Comparison of ENCODE assay signal across 9 cellular contexts in genomic region chr5:62720036-62720441, GRCh38.
A peak's percentile ranks its signal among the peaks of the same experiment; 100 is the strongest.
DNase-seq lines count a peak whose midpoint lies in the region; ATAC-seq and TF ChIP-seq lines count a peak whose summit lies in the region.
"Had no signal": no experiment of that assay in that cellular context is flagged by ENCODE, and none has a peak within 500 bp of the region (broad histone marks: within the 10 kb centered on the region; RNA-seq: fewer than 3 reads in every experiment).

No MANE protein-coding gene starts in this region.

- H2AK5ac ChIP-seq in IMR-90 (ENCODE audit: low read depth, low read length) = no peak overlapping the region

- H3K27me3 ChIP-seq in GM23248 (replicated peaks; ENCODE audit: insufficient read depth) = peaks cover 10% of the 10 kb centered on the region; the same call in 1 of the 2 replicates
- H3K27me3 ChIP-seq in IMR-90 (ENCODE audit: control insufficient read depth, insufficient read depth, low read length) = no peaks in the 10 kb centered on the region
- H3K27me3 ChIP-seq in left ventricle myocardium inferior (ENCODE audit: low read depth) = no peaks in the 10 kb centered on the region
- H3K27me3 ChIP-seq: heart left ventricle had no signal

- no peak overlapping the region for H2AK9ac ChIP-seq in IMR-90 (replicated peaks; ENCODE audit: low read depth, low read length, poor library complexity)

- H3K9me3 ChIP-seq in GM23248 (ENCODE audit: low read depth) = no peaks in the 10 kb centered on the region
- H3K9me3 ChIP-seq in IMR-90 (ENCODE audit: control insufficient read depth, insufficient read depth, low read length) = no peaks in the 10 kb centered on the region
- H3K9me3 ChIP-seq in left ventricle myocardium inferior (replicated peaks) = no peaks in the 10 kb centered on the region
- H3K9me3 ChIP-seq: heart left ventricle had no signal

- no peak overlapping the region for H3K27ac Mint-ChIP-seq in activated CD8-positive, alpha-beta T cell treated with anti-CD3 and anti-CD28 coated beads, Interleukin-2, amount 10 ng/mL, durations not matched to agents 7 days and 5 days

- no peak overlapping the region for H3K4me3 Mint-ChIP-seq in activated CD8-positive, alpha-beta T cell treated with anti-CD3 and anti-CD28 coated beads, Interleukin-2, amount 10 ng/mL, durations not matched to agents 7 days and 5 days

- no peaks in the 10 kb centered on the region for H3K4me1 ChIP-seq in GM23248 (ENCODE audit: insufficient read depth)
- H3K4me1 ChIP-seq in IMR-90 (ENCODE audit: control insufficient read depth, insufficient read depth, low read length) = no peaks in the 10 kb centered on the region
- no peaks in the 10 kb centered on the region for H3K4me1 ChIP-seq in left ventricle myocardium inferior

- no peak overlapping the region for H3K9ac ChIP-seq in GM23248
- no peak overlapping the region for H3K9ac ChIP-seq in IMR-90 (ENCODE audit: low read depth, low read length)

- no peak overlapping the region for H4K8ac ChIP-seq in IMR-90 (ENCODE audit: low read depth in 2 of 2, low read length in 2 of 2)

- H3K4me2 ChIP-seq in GM23248 (ENCODE audit: unreplicated experiment) = no peak overlapping the region
- no peak overlapping the region for H3K4me2 ChIP-seq in IMR-90 (ENCODE audit: low read depth, low read length)

- H3K18ac ChIP-seq in IMR-90 (ENCODE audit: low read depth, low read length) = no peak overlapping the region

- no peak overlapping the region for H2BK5ac ChIP-seq in IMR-90 (ENCODE audit: low read depth, low read length, poor library complexity, severe bottlenecking)

- no peaks in the 10 kb centered on the region for H3K36me3 Mint-ChIP-seq in activated CD8-positive, alpha-beta T cell treated with anti-CD3 and anti-CD28 coated beads, Interleukin-2, amount 10 ng/mL, durations not matched to agents 7 days and 5 days (ENCODE audit: low read depth)

- H2BK15ac ChIP-seq in IMR-90 (ENCODE audit: low read depth, low read length) = no peak overlapping the region

- no peak overlapping the region for H2AFZ ChIP-seq in GM23248
- H2AFZ ChIP-seq in IMR-90 (replicated peaks; ENCODE audit: low read length, poor library complexity) = no peak overlapping the region

- no peaks in the 10 kb centered on the region for H3K4me1 Mint-ChIP-seq in activated CD8-positive, alpha-beta T cell treated with anti-CD3 and anti-CD28 coated beads, Interleukin-2, amount 10 ng/mL, durations not matched to agents 7 days and 5 days (ENCODE audit: low read depth)

- no peaks in the 10 kb centered on the region for H3K79me1 ChIP-seq in IMR-90 (ENCODE audit: low read depth in 1 of 2, low read length in 2 of 2)

- H2BK20ac ChIP-seq in IMR-90 (ENCODE audit: low read depth, low read length) = no peak overlapping the region

- H3K36me3 ChIP-seq in GM23248 (ENCODE audit: low read depth) (no peaks in the 10 kb centered on the region), IMR-90 (ENCODE audit: control insufficient read depth, insufficient read depth, low read length) (no peaks in the 10 kb centered on the region), left ventricle myocardium inferior (no peaks in the 10 kb centered on the region)
- H3K36me3 ChIP-seq: heart left ventricle had no signal

- H4K20me1 ChIP-seq in GM23248 (ENCODE audit: insufficient read depth) = no peaks in the 10 kb centered on the region
- no peaks in the 10 kb centered on the region for H4K20me1 ChIP-seq in IMR-90 (ENCODE audit: insufficient read depth, low read length)

- intact Hi-C loops in IMR-90 (cut with micrococcal nuclease) = no loop called here
- intact Hi-C loops in left ventricle myocardium inferior (cut with micrococcal nuclease) = no loop called here

- H3K4me3 ChIP-seq in AG04449 (ENCODE audit: low read depth, low read length) = no peak overlapping the region
- H3K4me3 ChIP-seq in GM23248 = no peak overlapping the region
- no peak overlapping the region for H3K4me3 ChIP-seq in IMR-90 (ENCODE audit: insufficient read depth, low read depth, low read length)
- no peak overlapping the region for H3K4me3 ChIP-seq in left ventricle myocardium inferior
- H3K4me3 ChIP-seq: heart left ventricle had no signal

- no peaks in the 10 kb centered on the region for H3K9me1 ChIP-seq in IMR-90 (ENCODE audit: insufficient read depth, low read length)

- WGBS in GM23248 (ENCODE audit: low coverage in 1 of 2, low lambda C conversion rate in 2 of 2, missing lambda C conversion rate in 2 of 2), 2 experiments = 19 to 20% methylated on average over 7 of the region's 7 CpGs
- WGBS in IMR-90 (ENCODE audit: extremely low coverage in 2 of 2, insufficient read length in 1 of 2), 2 experiments = no CpG with 5 or more reads among the region's 7 CpGs

- dilution Hi-C loops in IMR-90 (cut with HindIII; ENCODE audit: low sequenced_read_pairs, unreplicated experiment) = no loop called here

- TF ChIP-seq POLR2A in IMR-90 (IDR thresholded peaks at IDR 0.05; ENCODE audit: low read depth, low read length) = no peak

- peak; percentile 56; the same call in 1 of the 2 replicates for ATAC-seq in IMR-90 (ENCODE audit: low read depth)
- peak; percentile 67 for ATAC-seq in activated CD8-positive, alpha-beta T cell treated with anti-CD3 and anti-CD28 coated beads, Interleukin-2, amount 10 ng/mL, durations not matched to agents 7 days and 5 days

- H3K23ac ChIP-seq in IMR-90 (ENCODE audit: low read depth, low read length) = no peak overlapping the region

- H3F3A ChIP-seq in GM23248 (ENCODE audit: insufficient read depth) = no peaks in the 10 kb centered on the region

- no peak overlapping the region for H2BK120ac ChIP-seq in IMR-90 (ENCODE audit: low read depth, low read length)

- peaks cover 25% of the 10 kb centered on the region for H3K27me3 Mint-ChIP-seq in activated CD8-positive, alpha-beta T cell treated with anti-CD3 and anti-CD28 coated beads, Interleukin-2, amount 10 ng/mL, durations not matched to agents 7 days and 5 days (ENCODE audit: low read depth)

- H3K9me3 Mint-ChIP-seq in activated CD8-positive, alpha-beta T cell treated with anti-CD3 and anti-CD28 coated beads, Interleukin-2, amount 10 ng/mL, durations not matched to agents 7 days and 5 days (ENCODE audit: insufficient read depth) = no peaks in the 10 kb centered on the region

- in situ Hi-C loops in GM23248 (cut with MboI) = no loop called here
- in situ Hi-C loops in IMR-90 (cut with MboI; ENCODE audit: low sequenced_read_pairs) = no loop called here

- POLR2A ChIA-PET in AG04449 (lab: Yijun Ruan, JAX) (no interaction called here), IMR-90 (lab: Charles Lee; ENCODE audit: unreplicated experiment) (no interaction called here)
- POLR2A ChIA-PET in activated CD8-positive, alpha-beta T cell treated with anti-CD3 and anti-CD28 coated beads, Interleukin-2, amount 10 ng/mL, durations not matched to agents 7 days and 5 days (lab: Charles Lee) = no interaction called here

- no TSS peak for BruUV-seq in IMR-90 (replicated peaks; lab: Mats Ljungman, UMichigan)

- no peak overlapping the region for H3K27ac ChIP-seq in GM23248
- no peak overlapping the region for H3K27ac ChIP-seq in IMR-90 (ENCODE audit: insufficient read depth, low read length)
- no peak overlapping the region for H3K27ac ChIP-seq in left ventricle myocardium inferior (replicated peaks)
- H3K27ac ChIP-seq: heart left ventricle had no signal

- no peak overlapping the region for H3K56ac ChIP-seq in IMR-90 (ENCODE audit: extremely low read depth, insufficient read depth, low read length)

- H3K4ac ChIP-seq in IMR-90 (ENCODE audit: low read depth, low read length) = no peak overlapping the region

- no peak for TF ChIP-seq RAD21 in IMR-90 (IDR thresholded peaks at IDR 0.05; ENCODE audit: low read length)

- no peak overlapping the region for H4K91ac ChIP-seq in IMR-90 (ENCODE audit: insufficient read depth, low read depth, low read length)

- H3K79me2 ChIP-seq in GM23248 (ENCODE audit: insufficient read depth) = no peaks in the 10 kb centered on the region

- DNase-seq in AG04449 (ENCODE audit: low read depth, low spot score) (no peak), GM10266 (ENCODE audit: extremely low spot score) (peak; percentile 40), GM23248 (peak; percentile 55), IMR-90 (peak; percentile 21), lung microvascular endothelial cell (ENCODE audit: low read depth in 2 of 2) (peak; percentile 53 to 73), NCI-H1048 (lab: John Stamatoyannopoulos, UW) (no peak), left ventricle myocardium inferior (no peak)
- DNase-seq in activated CD8-positive, alpha-beta T cell treated with anti-CD3 and anti-CD28 coated beads, Interleukin-2, amount 10 ng/mL, durations not matched to agents 7 days and 5 days = peak; percentile 24
- DNase-seq: heart left ventricle had no signal

- TF ChIP-seq CTCF in AG04449 (IDR thresholded peaks at IDR 0.05; ENCODE audit: insufficient read depth, low read length, missing control alignments) = peak; percentile 56
- peak; percentile 52 for TF ChIP-seq CTCF in GM10266 (IDR thresholded peaks at IDR 0.05; ENCODE audit: control insufficient read depth, insufficient read depth, low read depth, missing control alignments)
- 0 out of 2 replicates have a peak, but pooled peaks have one; percentile 15 for TF ChIP-seq CTCF in IMR-90 (conservative IDR thresholded peaks at IDR 0.05; ENCODE audit: low read depth, low read length)
- TF ChIP-seq CTCF in left ventricle myocardium inferior (IDR thresholded peaks at IDR 0.05; ENCODE audit: borderline replicate concordance) = no peak

- H4K5ac ChIP-seq in IMR-90 (ENCODE audit: low read depth, low read length) = no peak overlapping the region

- H3K9me2 ChIP-seq in GM23248 (ENCODE audit: insufficient read depth) = no peaks in the 10 kb centered on the region

- CTCF ChIA-PET in AG04449 (lab: Yijun Ruan, JAX) = no interaction called here
- CTCF ChIA-PET in IMR-90 (lab: Yijun Ruan, JAX) = no interaction called here
- CTCF ChIA-PET in activated CD8-positive, alpha-beta T cell treated with anti-CD3 and anti-CD28 coated beads, Interleukin-2, amount 10 ng/mL, durations not matched to agents 7 days and 5 days (lab: Charles Lee) = no interaction called here

- no peak overlapping the region for H3K14ac ChIP-seq in IMR-90 (replicated peaks; ENCODE audit: low read depth, low read length)

TF ChIP-seq in IMR-90, 13 proteins besides CTCF, POLR2A, EP300 and RAD21 (continues in another document):
- TF ChIP-seq BHLHE40 (IDR thresholded peaks at IDR 0.05; ENCODE audit: low read depth, low read length) = no peak
- TF ChIP-seq MAZ (IDR thresholded peaks at IDR 0.05; ENCODE audit: borderline replicate concordance, low read depth, low read length) = no peak
- no peak for TF ChIP-seq RCOR1 (IDR thresholded peaks at IDR 0.05; ENCODE audit: insufficient replicate concordance, low read length)
- TF ChIP-seq, protein P1, sequence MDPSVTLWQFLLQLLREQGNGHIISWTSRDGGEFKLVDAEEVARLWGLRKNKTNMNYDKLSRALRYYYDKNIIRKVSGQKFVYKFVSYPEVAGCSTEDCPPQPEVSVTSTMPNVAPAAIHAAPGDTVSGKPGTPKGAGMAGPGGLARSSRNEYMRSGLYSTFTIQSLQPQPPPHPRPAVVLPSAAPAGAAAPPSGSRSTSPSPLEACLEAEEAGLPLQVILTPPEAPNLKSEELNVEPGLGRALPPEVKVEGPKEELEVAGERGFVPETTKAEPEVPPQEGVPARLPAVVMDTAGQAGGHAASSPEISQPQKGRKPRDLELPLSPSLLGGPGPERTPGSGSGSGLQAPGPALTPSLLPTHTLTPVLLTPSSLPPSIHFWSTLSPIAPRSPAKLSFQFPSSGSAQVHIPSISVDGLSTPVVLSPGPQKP (IDR thresholded peaks at IDR 0.05; ENCODE audit: borderline replicate concordance, low read depth, low read length) = no peak

Comparison
In these comparisons a context has a peak if more than half of its experiments do, and no peak if none do; other contexts are left out.
1. DNase-seq: peak in GM10266 (single experiment), GM23248 (single experiment), IMR-90 (single experiment), activated CD8-positive, alpha-beta T cell treated with anti-CD3 and anti-CD28 coated beads, Interleukin-2, amount 10 ng/mL, durations not matched to agents 7 days and 5 days (single experiment) and lung microvascular endothelial cell (2 of 2); none in AG04449 (single experiment), NCI-H1048 (single experiment) and left ventricle myocardium inferior (single experiment).